Comparison of ENCODE assay signal across 10 cellular contexts in genomic region chr12:128844031-128844635, GRCh38.
A peak's percentile ranks its signal among the peaks of the same experiment; 100 is the strongest.
DNase-seq lines count a peak whose midpoint lies in the region; ATAC-seq lines count a peak whose summit lies in the region.
"Had no signal": no experiment of that assay in that cellular context is flagged by ENCODE, and none has a peak within 500 bp of the region (broad histone marks: within the 10 kb centered on the region; RNA-seq: fewer than 3 reads in every experiment).

No MANE protein-coding gene starts in this region.

- DNase-seq in GDM1 (lab: John Stamatoyannopoulos, UW) (peak; percentile 33), NOMO-1 (lab: John Stamatoyannopoulos, UW; ENCODE audit: unreplicated experiment in 2 of 2) (peak; percentile 73 to 81), iPS-NIHi7 (ENCODE audit: extremely low spot score) (peak; percentile 58), GM19240 (ENCODE audit: insufficient read length, low spot score) (no peak)
- no peak for DNase-seq in stimulated activated CD4-positive, alpha-beta T cell treated with anti-CD3 and anti-CD28 coated beads, Interleukin-4, amount 100 ng/mL, for 1 hour
- DNase-seq: NCI-H2081; stimulated activated naive CD4-positive, alpha-beta T cell treated with Interleukin-2 at 50 U/mL for 16 hours had no signal

- ATAC-seq in GM21367 (IDR thresholded peaks at IDR 0.05; ENCODE audit: unreplicated experiment) = peak; percentile 51
- no peak for ATAC-seq in GM18870 (IDR thresholded peaks at IDR 0.05; ENCODE audit: unreplicated experiment)
- ATAC-seq in HG03095 (IDR thresholded peaks at IDR 0.05; ENCODE audit: unreplicated experiment) = no peak

Comparison
In these comparisons a context has a peak if more than half of its experiments do, and no peak if none do; other contexts are left out.
1. DNase-seq: peak in GDM1 (single experiment), NOMO-1 (2 of 2) and iPS-NIHi7 (single experiment); none in GM19240 (single experiment) and stimulated activated CD4-positive, alpha-beta T cell treated with anti-CD3 and anti-CD28 coated beads, Interleukin-4, amount 100 ng/mL, for 1 hour (single experiment).